ENCODE assay signal across 1 cellular context in the genomic region with DNA sequence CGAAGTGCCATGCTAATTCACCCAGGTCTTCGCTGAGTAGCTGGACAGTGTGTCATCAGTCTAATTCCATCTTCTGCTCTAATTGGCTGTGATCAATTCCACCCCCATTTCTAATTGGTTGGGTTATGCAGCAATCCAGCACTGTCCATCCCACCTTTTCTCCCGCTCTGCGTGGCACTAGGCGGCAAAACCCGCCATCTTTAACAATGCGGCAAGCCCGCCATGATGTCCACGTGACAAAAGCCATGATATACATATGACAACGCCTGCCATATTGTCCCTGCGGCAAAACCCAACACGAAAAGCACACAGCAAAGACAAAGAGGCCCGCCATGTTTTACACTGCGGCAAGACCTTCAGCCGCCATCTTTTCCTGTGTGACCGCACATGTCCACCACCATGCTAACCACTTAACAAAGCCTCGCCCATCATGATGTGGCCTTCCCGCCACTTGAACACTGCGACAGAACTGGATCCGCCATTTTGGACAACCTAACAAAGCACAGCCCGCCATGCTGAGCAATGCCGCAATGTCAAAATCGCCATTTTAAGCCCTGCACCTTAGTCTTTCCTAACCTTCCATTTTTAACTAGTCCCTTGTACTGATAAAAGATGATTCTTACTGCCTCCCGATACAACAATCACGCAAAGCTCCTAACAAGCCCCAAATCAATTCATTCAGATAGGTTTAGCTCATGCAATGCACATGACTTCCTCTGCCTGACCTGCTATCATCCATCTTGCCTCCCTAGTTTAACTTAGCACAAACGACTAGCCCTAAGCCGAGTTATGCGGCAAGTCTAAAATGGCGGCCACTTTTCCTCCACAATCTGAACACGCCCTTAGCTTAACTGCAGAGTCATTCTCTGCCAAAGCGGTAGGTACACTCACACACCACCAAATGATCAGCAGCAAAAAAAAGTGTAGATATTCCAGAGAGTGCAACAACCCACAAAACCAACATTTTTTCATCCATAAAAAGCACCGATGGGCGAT.
A peak's percentile ranks its signal among the peaks of the same experiment; 100 is the strongest.
TF ChIP-seq lines count a peak whose summit lies in the region.

No MANE protein-coding gene starts in this region.

TF ChIP-seq in HEK293, 187 proteins besides CTCF, POLR2A, EP300 and RAD21 (continued from another document and continues in another):
- TF ChIP-seq ZNF16 (tag by site-specific recombination; IDR thresholded peaks at IDR 0.05; ENCODE audit: low read depth) (peak; percentile 20; the same call in 1 of the 2 replicates), GLIS1 (tag by site-specific recombination; IDR thresholded peaks at IDR 0.05) (0 out of 2 replicates have a peak, but pooled peaks have one; percentile 27), ZIC2 (tag by site-specific recombination; IDR thresholded peaks at IDR 0.05) (peak; percentile 61), ZNF202 (tag by site-specific recombination; IDR thresholded peaks at IDR 0.05; ENCODE audit: borderline replicate concordance) (no peak), TCF7L2 (IDR thresholded peaks at IDR 0.05; ENCODE audit: borderline replicate concordance, low read depth, low read length) (0 out of 2 replicates have a peak, but pooled peaks have one; percentile 36), ZNF623 (tag by site-specific recombination; IDR thresholded peaks at IDR 0.05) (peak; percentile 30; the same call in 1 of the 2 replicates), BCL11A (tag by site-specific recombination; IDR thresholded peaks at IDR 0.05; ENCODE audit: low read depth) (no peak; the same call in 1 of the 2 replicates), HOXC10 (CRISPR knock-in tag; IDR thresholded peaks at IDR 0.05) (peak; percentile 95; the same call in 1 of the 2 replicates), ZNF221 (tag by site-specific recombination; IDR thresholded peaks at IDR 0.05; ENCODE audit: borderline replicate concordance) (no peak), YY2 (tag by site-specific recombination; IDR thresholded peaks at IDR 0.05) (peak; percentile 99), ZNF121 (tag by site-specific recombination; IDR thresholded peaks at IDR 0.05) (peak; percentile 64), ZNF561 (tag by site-specific recombination; IDR thresholded peaks at IDR 0.05; ENCODE audit: borderline replicate concordance) (peak; percentile 66), KLF10 (tag by site-specific recombination; IDR thresholded peaks at IDR 0.05) (peak; percentile 98), ZNF248 (tag by site-specific recombination; IDR thresholded peaks at IDR 0.05) (no peak), ZNF629 (tag by site-specific recombination; IDR thresholded peaks at IDR 0.05) (peak; percentile 82), ZFHX2 (tag by site-specific recombination; conservative IDR thresholded peaks at IDR 0.05) (no peak; the same call in 1 of the 2 replicates), ZNF571 (tag by site-specific recombination; IDR thresholded peaks at IDR 0.05) (no peak), MYNN (tag by site-specific recombination; IDR thresholded peaks at IDR 0.05; ENCODE audit: borderline replicate concordance) (peak; percentile 62; the same call in 1 of the 2 replicates), ZNF530 (tag by site-specific recombination; IDR thresholded peaks at IDR 0.05; ENCODE audit: low read depth) (no peak), PRDM1 (tag by site-specific recombination; IDR thresholded peaks at IDR 0.05) (no peak), ZNF10 (tag by site-specific recombination; IDR thresholded peaks at IDR 0.05) (peak; percentile 16; the same call in 1 of the 2 replicates), ZNF239 (tag by site-specific recombination; IDR thresholded peaks at IDR 0.05) (peak; percentile 74), ZNF426 (tag by site-specific recombination; IDR thresholded peaks at IDR 0.05) (peak; percentile 12), ZNF549 (tag by site-specific recombination; IDR thresholded peaks at IDR 0.05) (no peak), ZNF433 (tag by site-specific recombination; IDR thresholded peaks at IDR 0.05; ENCODE audit: low read depth) (peak; percentile 10; the same call in 1 of the 2 replicates), ZNF24 (tag by site-specific recombination; IDR thresholded peaks at IDR 0.05) (0 out of 2 replicates have a peak, but pooled peaks have one; percentile 43), ZSCAN16 (tag by site-specific recombination; IDR thresholded peaks at IDR 0.05) (no peak; the same call in 1 of the 2 replicates), ZNF76 (tag by site-specific recombination; IDR thresholded peaks at IDR 0.05; ENCODE audit: borderline replicate concordance, low read depth) (peak; percentile 87; the same call in 1 of the 2 replicates), YY1 (tag by site-specific recombination; IDR thresholded peaks at IDR 0.05) (peak; percentile 100), ZNF658 (tag by site-specific recombination; IDR thresholded peaks at IDR 0.05) (no peak)
- TF ChIP-seq, protein P1, sequence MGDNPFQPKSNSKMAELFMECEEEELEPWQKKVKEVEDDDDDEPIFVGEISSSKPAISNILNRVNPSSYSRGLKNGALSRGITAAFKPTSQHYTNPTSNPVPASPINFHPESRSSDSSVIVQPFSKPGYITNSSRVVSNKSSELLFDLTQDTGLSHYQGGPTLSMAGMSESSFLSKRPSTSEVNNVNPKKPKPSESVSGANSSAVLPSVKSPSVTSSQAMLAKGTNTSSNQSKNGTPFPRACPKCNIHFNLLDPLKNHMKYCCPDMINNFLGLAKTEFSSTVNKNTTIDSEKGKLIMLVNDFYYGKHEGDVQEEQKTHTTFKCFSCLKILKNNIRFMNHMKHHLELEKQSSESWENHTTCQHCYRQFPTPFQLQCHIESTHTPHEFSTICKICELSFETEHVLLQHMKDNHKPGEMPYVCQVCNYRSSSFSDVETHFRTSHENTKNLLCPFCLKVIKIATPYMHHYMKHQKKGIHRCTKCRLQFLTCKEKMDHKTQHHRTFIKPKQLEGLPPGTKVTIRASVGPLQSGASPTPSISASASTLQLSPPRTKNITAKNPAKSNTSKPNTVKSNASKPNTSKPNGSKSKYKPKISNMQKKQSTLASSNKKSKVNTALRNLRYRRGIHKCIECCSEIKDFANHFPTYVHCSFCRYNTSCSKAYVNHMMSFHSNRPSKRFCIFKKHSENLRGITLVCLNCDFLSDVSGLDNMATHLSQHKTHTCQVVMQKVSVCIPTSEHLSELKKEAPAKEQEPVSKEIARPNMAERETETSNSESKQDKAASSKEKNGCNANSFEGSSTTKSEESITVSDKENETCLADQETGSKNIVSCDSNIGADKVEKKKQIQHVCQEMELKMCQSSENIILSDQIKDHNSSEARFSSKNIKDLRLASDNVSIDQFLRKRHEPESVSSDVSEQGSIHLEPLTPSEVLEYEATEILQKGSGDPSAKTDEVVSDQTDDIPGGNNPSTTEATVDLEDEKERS (tag by site-specific recombination; IDR thresholded peaks at IDR 0.05), result peak; percentile 97
- TF ChIP-seq, protein P2, sequence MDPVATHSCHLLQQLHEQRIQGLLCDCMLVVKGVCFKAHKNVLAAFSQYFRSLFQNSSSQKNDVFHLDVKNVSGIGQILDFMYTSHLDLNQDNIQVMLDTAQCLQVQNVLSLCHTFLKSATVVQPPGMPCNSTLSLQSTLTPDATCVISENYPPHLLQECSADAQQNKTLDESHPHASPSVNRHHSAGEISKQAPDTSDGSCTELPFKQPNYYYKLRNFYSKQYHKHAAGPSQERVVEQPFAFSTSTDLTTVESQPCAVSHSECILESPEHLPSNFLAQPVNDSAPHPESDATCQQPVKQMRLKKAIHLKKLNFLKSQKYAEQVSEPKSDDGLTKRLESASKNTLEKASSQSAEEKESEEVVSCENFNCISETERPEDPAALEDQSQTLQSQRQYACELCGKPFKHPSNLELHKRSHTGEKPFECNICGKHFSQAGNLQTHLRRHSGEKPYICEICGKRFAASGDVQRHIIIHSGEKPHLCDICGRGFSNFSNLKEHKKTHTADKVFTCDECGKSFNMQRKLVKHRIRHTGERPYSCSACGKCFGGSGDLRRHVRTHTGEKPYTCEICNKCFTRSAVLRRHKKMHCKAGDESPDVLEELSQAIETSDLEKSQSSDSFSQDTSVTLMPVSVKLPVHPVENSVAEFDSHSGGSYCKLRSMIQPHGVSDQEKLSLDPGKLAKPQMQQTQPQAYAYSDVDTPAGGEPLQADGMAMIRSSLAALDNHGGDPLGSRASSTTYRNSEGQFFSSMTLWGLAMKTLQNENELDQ (tag by site-specific recombination; IDR thresholded peaks at IDR 0.05; ENCODE audit: low read depth), result no peak
- TF ChIP-seq, protein P3, sequence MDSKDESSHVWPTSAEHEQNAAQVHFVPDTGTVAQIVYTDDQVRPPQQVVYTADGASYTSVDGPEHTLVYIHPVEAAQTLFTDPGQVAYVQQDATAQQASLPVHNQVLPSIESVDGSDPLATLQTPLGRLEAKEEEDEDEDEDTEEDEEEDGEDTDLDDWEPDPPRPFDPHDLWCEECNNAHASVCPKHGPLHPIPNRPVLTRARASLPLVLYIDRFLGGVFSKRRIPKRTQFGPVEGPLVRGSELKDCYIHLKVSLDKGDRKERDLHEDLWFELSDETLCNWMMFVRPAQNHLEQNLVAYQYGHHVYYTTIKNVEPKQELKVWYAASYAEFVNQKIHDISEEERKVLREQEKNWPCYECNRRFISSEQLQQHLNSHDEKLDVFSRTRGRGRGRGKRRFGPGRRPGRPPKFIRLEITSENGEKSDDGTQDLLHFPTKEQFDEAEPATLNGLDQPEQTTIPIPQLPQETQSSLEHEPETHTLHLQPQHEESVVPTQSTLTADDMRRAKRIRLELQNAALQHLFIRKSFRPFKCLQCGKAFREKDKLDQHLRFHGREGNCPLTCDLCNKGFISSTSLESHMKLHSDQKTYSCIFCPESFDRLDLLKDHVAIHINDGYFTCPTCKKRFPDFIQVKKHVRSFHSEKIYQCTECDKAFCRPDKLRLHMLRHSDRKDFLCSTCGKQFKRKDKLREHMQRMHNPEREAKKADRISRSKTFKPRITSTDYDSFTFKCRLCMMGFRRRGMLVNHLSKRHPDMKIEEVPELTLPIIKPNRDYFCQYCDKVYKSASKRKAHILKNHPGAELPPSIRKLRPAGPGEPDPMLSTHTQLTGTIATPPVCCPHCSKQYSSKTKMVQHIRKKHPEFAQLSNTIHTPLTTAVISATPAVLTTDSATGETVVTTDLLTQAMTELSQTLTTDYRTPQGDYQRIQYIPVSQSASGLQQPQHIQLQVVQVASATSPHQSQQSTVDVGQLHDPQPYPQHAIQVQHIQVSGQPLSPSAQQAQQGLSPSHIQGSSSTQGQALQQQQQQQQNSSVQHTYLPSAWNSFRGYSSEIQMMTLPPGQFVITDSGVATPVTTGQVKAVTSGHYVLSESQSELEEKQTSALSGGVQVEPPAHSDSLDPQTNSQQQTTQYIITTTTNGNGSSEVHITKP (tag by site-specific recombination; IDR thresholded peaks at IDR 0.05), result 0 out of 2 replicates have a peak, but pooled peaks have one; percentile 69
- TF ChIP-seq, protein P4, sequence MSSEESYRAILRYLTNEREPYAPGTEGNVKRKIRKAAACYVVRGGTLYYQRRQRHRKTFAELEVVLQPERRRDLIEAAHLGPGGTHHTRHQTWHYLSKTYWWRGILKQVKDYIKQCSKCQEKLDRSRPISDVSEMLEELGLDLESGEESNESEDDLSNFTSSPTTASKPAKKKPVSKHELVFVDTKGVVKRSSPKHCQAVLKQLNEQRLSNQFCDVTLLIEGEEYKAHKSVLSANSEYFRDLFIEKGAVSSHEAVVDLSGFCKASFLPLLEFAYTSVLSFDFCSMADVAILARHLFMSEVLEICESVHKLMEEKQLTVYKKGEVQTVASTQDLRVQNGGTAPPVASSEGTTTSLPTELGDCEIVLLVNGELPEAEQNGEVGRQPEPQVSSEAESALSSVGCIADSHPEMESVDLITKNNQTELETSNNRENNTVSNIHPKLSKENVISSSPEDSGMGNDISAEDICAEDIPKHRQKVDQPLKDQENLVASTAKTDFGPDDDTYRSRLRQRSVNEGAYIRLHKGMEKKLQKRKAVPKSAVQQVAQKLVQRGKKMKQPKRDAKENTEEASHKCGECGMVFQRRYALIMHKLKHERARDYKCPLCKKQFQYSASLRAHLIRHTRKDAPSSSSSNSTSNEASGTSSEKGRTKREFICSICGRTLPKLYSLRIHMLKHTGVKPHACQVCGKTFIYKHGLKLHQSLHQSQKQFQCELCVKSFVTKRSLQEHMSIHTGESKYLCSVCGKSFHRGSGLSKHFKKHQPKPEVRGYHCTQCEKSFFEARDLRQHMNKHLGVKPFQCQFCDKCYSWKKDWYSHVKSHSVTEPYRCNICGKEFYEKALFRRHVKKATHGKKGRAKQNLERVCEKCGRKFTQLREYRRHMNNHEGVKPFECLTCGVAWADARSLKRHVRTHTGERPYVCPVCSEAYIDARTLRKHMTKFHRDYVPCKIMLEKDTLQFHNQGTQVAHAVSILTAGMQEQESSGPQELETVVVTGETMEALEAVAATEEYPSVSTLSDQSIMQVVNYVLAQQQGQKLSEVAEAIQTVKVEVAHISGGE (tag by site-specific recombination; conservative IDR thresholded peaks at IDR 0.05; ENCODE audit: low read depth), result no peak; the same call in 1 of the 2 replicates
- TF ChIP-seq, protein P5, sequence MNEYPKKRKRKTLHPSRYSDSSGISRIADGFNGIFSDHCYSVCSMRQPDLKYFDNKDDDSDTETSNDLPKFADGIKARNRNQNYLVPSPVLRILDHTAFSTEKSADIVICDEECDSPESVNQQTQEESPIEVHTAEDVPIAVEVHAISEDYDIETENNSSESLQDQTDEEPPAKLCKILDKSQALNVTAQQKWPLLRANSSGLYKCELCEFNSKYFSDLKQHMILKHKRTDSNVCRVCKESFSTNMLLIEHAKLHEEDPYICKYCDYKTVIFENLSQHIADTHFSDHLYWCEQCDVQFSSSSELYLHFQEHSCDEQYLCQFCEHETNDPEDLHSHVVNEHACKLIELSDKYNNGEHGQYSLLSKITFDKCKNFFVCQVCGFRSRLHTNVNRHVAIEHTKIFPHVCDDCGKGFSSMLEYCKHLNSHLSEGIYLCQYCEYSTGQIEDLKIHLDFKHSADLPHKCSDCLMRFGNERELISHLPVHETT (tag by site-specific recombination; IDR thresholded peaks at IDR 0.05), result peak; percentile 95
- TF ChIP-seq, protein P6, sequence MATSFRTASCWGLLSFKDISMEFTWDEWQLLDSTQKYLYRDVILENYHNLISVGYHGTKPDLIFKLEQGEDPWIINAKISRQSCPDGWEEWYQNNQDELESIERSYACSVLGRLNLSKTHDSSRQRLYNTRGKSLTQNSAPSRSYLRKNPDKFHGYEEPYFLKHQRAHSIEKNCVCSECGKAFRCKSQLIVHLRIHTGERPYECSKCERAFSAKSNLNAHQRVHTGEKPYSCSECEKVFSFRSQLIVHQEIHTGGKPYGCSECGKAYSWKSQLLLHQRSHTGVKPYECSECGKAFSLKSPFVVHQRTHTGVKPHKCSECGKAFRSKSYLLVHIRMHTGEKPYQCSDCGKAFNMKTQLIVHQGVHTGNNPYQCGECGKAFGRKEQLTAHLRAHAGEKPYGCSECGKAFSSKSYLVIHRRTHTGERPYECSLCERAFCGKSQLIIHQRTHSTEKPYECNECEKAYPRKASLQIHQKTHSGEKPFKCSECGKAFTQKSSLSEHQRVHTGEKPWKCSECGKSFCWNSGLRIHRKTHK (tag by site-specific recombination; IDR thresholded peaks at IDR 0.05), result no peak
- TF ChIP-seq, protein P7, sequence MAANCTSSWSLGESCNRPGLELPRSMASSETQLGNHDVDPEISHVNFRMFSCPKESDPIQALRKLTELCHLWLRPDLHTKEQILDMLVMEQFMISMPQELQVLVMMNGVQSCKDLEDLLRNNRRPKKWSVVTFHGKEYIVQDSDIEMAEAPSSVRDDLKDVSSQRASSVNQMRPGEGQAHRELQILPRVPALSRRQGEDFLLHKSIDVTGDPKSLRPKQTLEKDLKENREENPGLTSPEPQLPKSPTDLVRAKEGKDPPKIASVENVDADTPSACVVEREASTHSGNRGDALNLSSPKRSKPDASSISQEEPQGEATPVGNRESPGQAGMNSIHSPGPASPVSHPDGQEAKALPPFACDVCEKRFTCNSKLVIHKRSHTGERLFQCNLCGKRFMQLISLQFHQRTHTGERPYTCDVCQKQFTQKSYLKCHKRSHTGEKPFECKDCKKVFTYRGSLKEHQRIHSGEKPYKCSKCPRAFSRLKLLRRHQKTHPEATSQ (tag by site-specific recombination; IDR thresholded peaks at IDR 0.05), result peak; percentile 73
